ENCODE assay signal across 8 cellular contexts in genomic region chr5:31854181-31854624, GRCh38.
DNase-seq lines count a peak whose midpoint lies in the region; ATAC-seq and TF ChIP-seq lines count a peak whose summit lies in the region.

No MANE protein-coding gene starts in this region.

- no peak overlapping the region for H3K4me3 ChIP-seq in BLaER1
- H3K4me3 ChIP-seq in Panc1 (ENCODE audit: low read depth in 2 of 2, low read length in 2 of 2): peak overlapping the region; percentile 39 to 53
- H3K4me3 ChIP-seq in epithelial cell of esophagus (ENCODE audit: low read length): peak overlapping the region; percentile 87
- no peak overlapping the region for H3K4me3 ChIP-seq in mucosa of descending colon
- H3K4me3 ChIP-seq in aorta (ENCODE audit: low read length in 2 of 2): peak overlapping the region; percentile 39 to 57

- peaks cover 25% of the 10 kb centered on the region for H3K9me3 ChIP-seq in BLaER1
- peaks cover 3% of the 10 kb centered on the region; the same call in 1 of the 2 replicates for H3K9me3 ChIP-seq in Panc1 (ENCODE audit: control insufficient read depth, insufficient read depth, low read depth, low read length)
- H3K9me3 ChIP-seq in mucosa of descending colon: peaks cover 10% of the 10 kb centered on the region
- no peaks in the 10 kb centered on the region for H3K9me3 ChIP-seq in aorta (ENCODE audit: control insufficient read depth, low read length)

- DNase-seq in Panc1 (ENCODE audit: low read depth, low spot score): no peak
- DNase-seq in epithelial cell of esophagus (ENCODE audit: low read depth): peak; percentile 77
- DNase-seq in mucosa of descending colon: peak in 1 of 3 donors; percentile 11
- DNase-seq in aorta: peak in 1 of 2 donors; percentile 46
- no peak for DNase-seq in activated gamma-delta T cell treated with Interleukin-2 at 50 U/mL for 16 hours
- no peak for DNase-seq in NCI-H1105 treated with DMSO at 0.1 percent for 48 hours (lab: John Stamatoyannopoulos, UW)
- no peak for DNase-seq in NCI-H187 treated with DMSO at 0.1 percent for 48 hours (lab: John Stamatoyannopoulos, UW)

- WGBS in aorta, 2 donors: 8 to 9% methylated on average over 16 of the region's 16 CpGs

- no peaks in the 10 kb centered on the region for H3K36me3 ChIP-seq in BLaER1
- H3K36me3 ChIP-seq in Panc1 (ENCODE audit: control insufficient read depth, insufficient read depth, low read length): no peaks in the 10 kb centered on the region
- H3K36me3 ChIP-seq in mucosa of descending colon (ENCODE audit: low read depth): no peaks in the 10 kb centered on the region
- no peaks in the 10 kb centered on the region for H3K36me3 ChIP-seq in aorta (ENCODE audit: control insufficient read depth in 1 of 2, insufficient read depth in 2 of 2, low read length in 1 of 2)

- H3K9ac ChIP-seq in BLaER1: no peak overlapping the region

- H3K27me3 ChIP-seq in BLaER1 (peaks cover 34% of the 10 kb centered on the region), Panc1 (ENCODE audit: control insufficient read depth, insufficient read depth, low read length) (peaks cover 20% of the 10 kb centered on the region), aorta (ENCODE audit: control insufficient read depth in 1 of 2, insufficient read depth in 2 of 2, low read length in 1 of 2) (no peaks in the 10 kb centered on the region)

- in situ Hi-C loops in Panc1 (cut with HindIII; ENCODE audit: low pct_unique_long_range_greater_than_20kb, low sequenced_read_pairs): no loop called here

- POLR2A ChIA-PET in Panc1 (lab: Charles Lee): no interaction called here

- no TSS peak for BruUV-seq in Panc1 (replicated peaks; lab: Mats Ljungman, UMichigan)

- no peak for TF ChIP-seq CTCF in Panc1 (IDR thresholded peaks at IDR 0.05)
- TF ChIP-seq CTCF in epithelial cell of esophagus (IDR thresholded peaks at IDR 0.05; ENCODE audit: insufficient read depth, low read depth, low read length, missing control alignments): no peak
- no peak for TF ChIP-seq CTCF in mucosa of descending colon (IDR thresholded peaks at IDR 0.05)

- CTCF ChIA-PET in Panc1 (lab: Charles Lee): interaction anchor here (0.5 kb wide), 1 partner anchor 222 kb away, joined by 5 read pairs; no protein-coding TSS in a partner anchor

- H3K4me1 ChIP-seq in BLaER1 (peaks cover 6% of the 10 kb centered on the region; the same call in 1 of the 2 replicates), Panc1 (ENCODE audit: control insufficient read depth, insufficient read depth, low read length) (peaks cover 9% of the 10 kb centered on the region), mucosa of descending colon (ENCODE audit: low read depth) (peaks cover 4% of the 10 kb centered on the region), aorta (ENCODE audit: control insufficient read depth in 1 of 2, insufficient read depth in 2 of 2, low read length in 2 of 2) (no peaks in the 10 kb centered on the region)

- H3K4me2 ChIP-seq in BLaER1: peak overlapping the region; percentile 14; the same call in 1 of the 2 replicates

- ATAC-seq in Panc1 (peak; percentile 35; the same call in 1 of the 2 replicates), mucosa of descending colon (peak; percentile 25), aorta (ENCODE audit: low FRiP score) (peak; percentile 45)

- no peaks in the 10 kb centered on the region for H4K20me1 ChIP-seq in BLaER1

- H3K27ac ChIP-seq in BLaER1: no peak overlapping the region
- H3K27ac ChIP-seq in Panc1 (ENCODE audit: low read length): no peak overlapping the region
- H3K27ac ChIP-seq in aorta (ENCODE audit: low read depth in 1 of 2, low read length in 2 of 2): no peak overlapping the region

- intact Hi-C loops in Panc1 (cut with micrococcal nuclease; ENCODE audit: unreplicated experiment): no loop called here
- intact Hi-C loops in mucosa of descending colon (cut with DNase I, micrococcal nuclease): no loop called here
- intact Hi-C loops in aorta (cut with DNase I): no loop called here

Comparison
In these comparisons a context has a peak if more than half of its experiments do, and no peak if none do; other contexts are left out.
1. H3K4me3 ChIP-seq: peak in Panc1 (2 of 2), epithelial cell of esophagus (single experiment) and aorta (2 of 2); none in BLaER1 (single experiment) and mucosa of descending colon (single experiment).
2. Peak in every context shown above with its lines, with median percentiles within 50 percentile points of each other: ATAC-seq.